1 cellular context compared by ENCODE assay signal in genomic region chr15:41513282-41514227, GRCh38.
A peak's percentile ranks its signal among the peaks of the same experiment; 100 is the strongest.
TF ChIP-seq lines count a peak whose summit lies in the region.

Gene LTK (minus strand): TSS chr15:41513827. CDS start chr15:41513709, 118 bp downstream.

TF ChIP-seq in K562, 482 proteins besides CTCF, POLR2A, EP300 and RAD21 (continued from another document and continues in another):
- 0 out of 2 replicates have a peak, but pooled peaks have one; percentile 24 for TF ChIP-seq ZBTB43 (CRISPR knock-in tag; IDR thresholded peaks at IDR 0.05)
- TF ChIP-seq POLR3G (IDR thresholded peaks at IDR 0.05; ENCODE audit: extremely low read depth, insufficient read length, insufficient replicate concordance) = no peak
- TF ChIP-seq ZSCAN29 (IDR thresholded peaks at IDR 0.05) = no peak
- TF ChIP-seq, protein P1, sequence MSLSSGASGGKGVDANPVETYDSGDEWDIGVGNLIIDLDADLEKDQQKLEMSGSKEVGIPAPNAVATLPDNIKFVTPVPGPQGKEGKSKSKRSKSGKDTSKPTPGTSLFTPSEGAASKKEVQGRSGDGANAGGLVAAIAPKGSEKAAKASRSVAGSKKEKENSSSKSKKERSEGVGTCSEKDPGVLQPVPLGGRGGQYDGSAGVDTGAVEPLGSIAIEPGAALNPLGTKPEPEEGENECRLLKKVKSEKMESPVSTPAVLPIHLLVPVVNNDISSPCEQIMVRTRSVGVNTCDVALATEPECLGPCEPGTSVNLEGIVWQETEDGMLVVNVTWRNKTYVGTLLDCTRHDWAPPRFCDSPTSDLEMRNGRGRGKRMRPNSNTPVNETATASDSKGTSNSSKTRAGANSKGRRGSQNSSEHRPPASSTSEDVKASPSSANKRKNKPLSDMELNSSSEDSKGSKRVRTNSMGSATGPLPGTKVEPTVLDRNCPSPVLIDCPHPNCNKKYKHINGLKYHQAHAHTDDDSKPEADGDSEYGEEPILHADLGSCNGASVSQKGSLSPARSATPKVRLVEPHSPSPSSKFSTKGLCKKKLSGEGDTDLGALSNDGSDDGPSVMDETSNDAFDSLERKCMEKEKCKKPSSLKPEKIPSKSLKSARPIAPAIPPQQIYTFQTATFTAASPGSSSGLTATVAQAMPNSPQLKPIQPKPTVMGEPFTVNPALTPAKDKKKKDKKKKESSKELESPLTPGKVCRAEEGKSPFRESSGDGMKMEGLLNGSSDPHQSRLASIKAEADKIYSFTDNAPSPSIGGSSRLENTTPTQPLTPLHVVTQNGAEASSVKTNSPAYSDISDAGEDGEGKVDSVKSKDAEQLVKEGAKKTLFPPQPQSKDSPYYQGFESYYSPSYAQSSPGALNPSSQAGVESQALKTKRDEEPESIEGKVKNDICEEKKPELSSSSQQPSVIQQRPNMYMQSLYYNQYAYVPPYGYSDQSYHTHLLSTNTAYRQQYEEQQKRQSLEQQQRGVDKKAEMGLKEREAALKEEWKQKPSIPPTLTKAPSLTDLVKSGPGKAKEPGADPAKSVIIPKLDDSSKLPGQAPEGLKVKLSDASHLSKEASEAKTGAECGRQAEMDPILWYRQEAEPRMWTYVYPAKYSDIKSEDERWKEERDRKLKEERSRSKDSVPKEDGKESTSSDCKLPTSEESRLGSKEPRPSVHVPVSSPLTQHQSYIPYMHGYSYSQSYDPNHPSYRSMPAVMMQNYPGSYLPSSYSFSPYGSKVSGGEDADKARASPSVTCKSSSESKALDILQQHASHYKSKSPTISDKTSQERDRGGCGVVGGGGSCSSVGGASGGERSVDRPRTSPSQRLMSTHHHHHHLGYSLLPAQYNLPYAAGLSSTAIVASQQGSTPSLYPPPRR (CRISPR knock-in tag; IDR thresholded peaks at IDR 0.05; ENCODE audit: borderline replicate concordance) = no peak
- TF ChIP-seq MBD1 (CRISPR knock-in tag; IDR thresholded peaks at IDR 0.05) = no peak
- no peak for TF ChIP-seq HSF4 (CRISPR knock-in tag; IDR thresholded peaks at IDR 0.05; ENCODE audit: borderline replicate concordance)
- no peak for TF ChIP-seq DLX4 (CRISPR knock-in tag; IDR thresholded peaks at IDR 0.05)
- peak; percentile 63; the same call in 1 of the 2 replicates for TF ChIP-seq MTA3 (IDR thresholded peaks at IDR 0.05; ENCODE audit: borderline replicate concordance)
- TF ChIP-seq, protein P2, sequence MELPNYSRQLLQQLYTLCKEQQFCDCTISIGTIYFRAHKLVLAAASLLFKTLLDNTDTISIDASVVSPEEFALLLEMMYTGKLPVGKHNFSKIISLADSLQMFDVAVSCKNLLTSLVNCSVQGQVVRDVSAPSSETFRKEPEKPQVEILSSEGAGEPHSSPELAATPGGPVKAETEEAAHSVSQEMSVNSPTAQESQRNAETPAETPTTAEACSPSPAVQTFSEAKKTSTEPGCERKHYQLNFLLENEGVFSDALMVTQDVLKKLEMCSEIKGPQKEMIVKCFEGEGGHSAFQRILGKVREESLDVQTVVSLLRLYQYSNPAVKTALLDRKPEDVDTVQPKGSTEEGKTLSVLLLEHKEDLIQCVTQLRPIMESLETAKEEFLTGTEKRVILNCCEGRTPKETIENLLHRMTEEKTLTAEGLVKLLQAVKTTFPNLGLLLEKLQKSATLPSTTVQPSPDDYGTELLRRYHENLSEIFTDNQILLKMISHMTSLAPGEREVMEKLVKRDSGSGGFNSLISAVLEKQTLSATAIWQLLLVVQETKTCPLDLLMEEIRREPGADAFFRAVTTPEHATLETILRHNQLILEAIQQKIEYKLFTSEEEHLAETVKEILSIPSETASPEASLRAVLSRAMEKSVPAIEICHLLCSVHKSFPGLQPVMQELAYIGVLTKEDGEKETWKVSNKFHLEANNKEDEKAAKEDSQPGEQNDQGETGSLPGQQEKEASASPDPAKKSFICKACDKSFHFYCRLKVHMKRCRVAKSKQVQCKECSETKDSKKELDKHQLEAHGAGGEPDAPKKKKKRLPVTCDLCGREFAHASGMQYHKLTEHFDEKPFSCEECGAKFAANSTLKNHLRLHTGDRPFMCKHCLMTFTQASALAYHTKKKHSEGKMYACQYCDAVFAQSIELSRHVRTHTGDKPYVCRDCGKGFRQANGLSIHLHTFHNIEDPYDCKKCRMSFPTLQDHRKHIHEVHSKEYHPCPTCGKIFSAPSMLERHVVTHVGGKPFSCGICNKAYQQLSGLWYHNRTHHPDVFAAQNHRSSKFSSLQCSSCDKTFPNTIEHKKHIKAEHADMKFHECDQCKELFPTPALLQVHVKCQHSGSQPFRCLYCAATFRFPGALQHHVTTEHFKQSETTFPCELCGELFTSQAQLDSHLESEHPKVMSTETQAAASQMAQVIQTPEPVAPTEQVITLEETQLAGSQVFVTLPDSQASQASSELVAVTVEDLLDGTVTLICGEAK (IDR thresholded peaks at IDR 0.05) = peak; percentile 47; the same call in 1 of the 2 replicates
- TF ChIP-seq, protein P2 (CRISPR knock-in tag; IDR thresholded peaks at IDR 0.05) = no peak
- TF ChIP-seq, protein P3, sequence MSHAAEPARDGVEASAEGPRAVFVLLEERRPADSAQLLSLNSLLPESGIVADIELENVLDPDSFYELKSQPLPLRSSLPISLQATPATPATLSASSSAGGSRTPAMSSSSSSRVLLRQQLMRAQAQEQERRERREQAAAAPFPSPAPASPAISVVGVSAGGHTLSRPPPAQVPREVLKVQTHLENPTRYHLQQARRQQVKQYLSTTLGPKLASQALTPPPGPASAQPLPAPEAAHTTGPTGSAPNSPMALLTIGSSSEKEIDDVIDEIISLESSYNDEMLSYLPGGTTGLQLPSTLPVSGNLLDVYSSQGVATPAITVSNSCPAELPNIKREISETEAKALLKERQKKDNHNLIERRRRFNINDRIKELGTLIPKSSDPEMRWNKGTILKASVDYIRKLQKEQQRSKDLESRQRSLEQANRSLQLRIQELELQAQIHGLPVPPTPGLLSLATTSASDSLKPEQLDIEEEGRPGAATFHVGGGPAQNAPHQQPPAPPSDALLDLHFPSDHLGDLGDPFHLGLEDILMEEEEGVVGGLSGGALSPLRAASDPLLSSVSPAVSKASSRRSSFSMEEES (CRISPR knock-in tag; IDR thresholded peaks at IDR 0.05) = no peak
- no peak for TF ChIP-seq PHB2 (IDR thresholded peaks at IDR 0.05; ENCODE audit: low read depth)
- no peak for TF ChIP-seq ILF3 (IDR thresholded peaks at IDR 0.05; ENCODE audit: borderline replicate concordance)
- TF ChIP-seq ZNF707 (CRISPR knock-in tag; conservative IDR thresholded peaks at IDR 0.05) = no peak
- no peak for TF ChIP-seq ARID2 (IDR thresholded peaks at IDR 0.05)
- no peak for TF ChIP-seq BHLHE40 (IDR thresholded peaks at IDR 0.05; ENCODE audit: low read length)
- no peak for TF ChIP-seq MIER1 (IDR thresholded peaks at IDR 0.05; ENCODE audit: low read depth)
- TF ChIP-seq PBX2 (CRISPR knock-in tag; IDR thresholded peaks at IDR 0.05; ENCODE audit: low read depth) = no peak
- TF ChIP-seq PBX2 (tag; conservative IDR thresholded peaks at IDR 0.05; ENCODE audit: low read depth) = 0 out of 2 replicates have a peak, but pooled peaks have one; percentile 19
- TF ChIP-seq, protein P4, sequence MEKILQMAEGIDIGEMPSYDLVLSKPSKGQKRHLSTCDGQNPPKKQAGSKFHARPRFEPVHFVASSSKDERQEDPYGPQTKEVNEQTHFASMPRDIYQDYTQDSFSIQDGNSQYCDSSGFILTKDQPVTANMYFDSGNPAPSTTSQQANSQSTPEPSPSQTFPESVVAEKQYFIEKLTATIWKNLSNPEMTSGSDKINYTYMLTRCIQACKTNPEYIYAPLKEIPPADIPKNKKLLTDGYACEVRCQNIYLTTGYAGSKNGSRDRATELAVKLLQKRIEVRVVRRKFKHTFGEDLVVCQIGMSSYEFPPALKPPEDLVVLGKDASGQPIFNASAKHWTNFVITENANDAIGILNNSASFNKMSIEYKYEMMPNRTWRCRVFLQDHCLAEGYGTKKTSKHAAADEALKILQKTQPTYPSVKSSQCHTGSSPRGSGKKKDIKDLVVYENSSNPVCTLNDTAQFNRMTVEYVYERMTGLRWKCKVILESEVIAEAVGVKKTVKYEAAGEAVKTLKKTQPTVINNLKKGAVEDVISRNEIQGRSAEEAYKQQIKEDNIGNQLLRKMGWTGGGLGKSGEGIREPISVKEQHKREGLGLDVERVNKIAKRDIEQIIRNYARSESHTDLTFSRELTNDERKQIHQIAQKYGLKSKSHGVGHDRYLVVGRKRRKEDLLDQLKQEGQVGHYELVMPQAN (IDR thresholded peaks at IDR 0.05; ENCODE audit: borderline replicate concordance) = no peak; the same call in 1 of the 2 replicates
- no peak for TF ChIP-seq KLF16 (IDR thresholded peaks at IDR 0.05)
- TF ChIP-seq HNRNPK (IDR thresholded peaks at IDR 0.05; ENCODE audit: low read depth, low read length, poor library complexity, severe bottlenecking) = no peak
- TF ChIP-seq GMEB1 (CRISPR knock-in tag; IDR thresholded peaks at IDR 0.05) = no peak
- no peak for TF ChIP-seq GATAD2A (IDR thresholded peaks at IDR 0.05)
